Comparison of ENCODE assay signal across 1 cellular context in genomic region chr13:66803759-66804456, GRCh38.
TF ChIP-seq lines count a peak whose summit lies in the region.

No MANE protein-coding gene starts in this region.

TF ChIP-seq in HepG2, 621 proteins besides CTCF, POLR2A, EP300 and RAD21 (continued from another document):
- TF ChIP-seq RNF219 (CRISPR knock-in tag; IDR thresholded peaks at IDR 0.05): no peak
- no peak for TF ChIP-seq ZNF609 (CRISPR knock-in tag; IDR thresholded peaks at IDR 0.05; ENCODE audit: borderline replicate concordance)
- no peak for TF ChIP-seq PRMT3 (CRISPR knock-in tag; IDR thresholded peaks at IDR 0.05; ENCODE audit: borderline replicate concordance, low read depth)
- no peak for TF ChIP-seq THAP7 (CRISPR knock-in tag; IDR thresholded peaks at IDR 0.05)
- TF ChIP-seq ZSCAN20 (CRISPR knock-in tag; IDR thresholded peaks at IDR 0.05; ENCODE audit: borderline replicate concordance): no peak
